In the genomic region with DNA sequence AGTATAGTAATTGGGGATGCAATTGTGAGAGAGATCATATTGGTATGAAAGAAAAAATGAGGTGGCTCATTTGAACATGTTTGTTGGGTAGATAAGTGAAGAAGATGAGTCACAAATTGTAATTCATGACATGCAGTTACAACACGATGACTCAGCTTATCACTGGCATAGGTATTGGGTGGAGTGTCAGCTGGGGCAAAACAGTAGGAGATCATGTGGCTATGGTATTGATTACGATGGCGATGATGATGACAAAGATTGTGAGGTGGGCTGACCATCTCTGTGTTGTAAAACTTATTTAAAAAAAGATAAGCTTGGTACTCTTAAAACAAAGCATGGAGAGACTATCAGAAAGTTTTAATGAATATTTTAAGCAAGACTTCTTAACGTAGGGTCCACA, we compare ENCODE assay signal across 13 cellular contexts. TPM values are rescaled to one million over a fixed set of nuclear protein-coding genes. Genes with fewer than 3 reads are reported as not detected.
DNase-seq lines count a peak whose midpoint lies in the region; ATAC-seq, FAIRE-seq and TF ChIP-seq lines count a peak whose summit lies in the region.
"Had no signal": no experiment of that assay in that cellular context is flagged by ENCODE, and none has a peak within 500 bp of the region (broad histone marks: within the 10 kb centered on the region; RNA-seq: fewer than 3 reads in every experiment).

No MANE protein-coding gene starts in this region.

- TF ChIP-seq CTCF in NB4 (IDR thresholded peaks at IDR 0.05; ENCODE audit: low read depth, low read length) (no peak), bronchial epithelial cell (IDR thresholded peaks at IDR 0.05; ENCODE audit: insufficient read depth, low read length, severe bottlenecking) (no peak), uterus (IDR thresholded peaks at IDR 0.05) (no peak)

- H3K27me3 ChIP-seq in bronchial epithelial cell (ENCODE audit: control insufficient read depth, insufficient read depth, low read length) (no peaks in the 10 kb centered on the region), uterus (no peaks in the 10 kb centered on the region)

- H3K4me1 ChIP-seq in uterus, result no peaks in the 10 kb centered on the region

- H3K4me3 ChIP-seq in NB4 (ENCODE audit: low read depth, low read length) (no peak overlapping the region), bronchial epithelial cell (ENCODE audit: low read depth, low read length) (no peak overlapping the region), uterus (no peak overlapping the region)
- H3K4me3 ChIP-seq: lung, SK-N-MC had no signal

- peak; percentile 60 for DNase-seq in GM03348 (ENCODE audit: low spot score)
- peak; percentile 58 for DNase-seq in NB4 (ENCODE audit: low read depth)
- peak; percentile 95 for DNase-seq in bronchial epithelial cell (ENCODE audit: low read depth)
- DNase-seq in non-pigmented ciliary epithelial cell (ENCODE audit: low read depth), result peak; percentile 71
- no peak for DNase-seq in hypothalamus (lab: John Stamatoyannopoulos, UW)
- DNase-seq in uterus, result no peak
- DNase-seq: amygdala, NCI-H2081 treated with DMSO at 0.1 percent for 48 hours had no signal

- TF ChIP-seq POLR2A in NB4 (IDR thresholded peaks at IDR 0.05; ENCODE audit: extremely low read depth, insufficient read length) (no peak), uterus (IDR thresholded peaks at IDR 0.05) (no peak)

- no peaks in the 10 kb centered on the region for H3K36me3 ChIP-seq in bronchial epithelial cell (ENCODE audit: control insufficient read depth, insufficient read depth, low read length)
- no peaks in the 10 kb centered on the region for H3K36me3 ChIP-seq in uterus

- H3K9me3 ChIP-seq in uterus, result no peaks in the 10 kb centered on the region

- no peak overlapping the region for H3K27ac ChIP-seq in uterus
- H3K27ac ChIP-seq: SK-N-MC had no signal

- ATAC-seq in GM21390 (IDR thresholded peaks at IDR 0.05; ENCODE audit: unreplicated experiment), result no peak
- no peak for ATAC-seq in GM18519 (IDR thresholded peaks at IDR 0.05; ENCODE audit: low FRiP score, unreplicated experiment)

- intact Hi-C loops in uterus (cut with DNase I; ENCODE audit: low total_unique reads), result no loop called here

- peak; percentile 73 for FAIRE-seq in bronchial epithelial cell (lab: Jason Lieb, UNC)
- FAIRE-seq: frontal cortex had no signal

RNA-seq across cellular contexts. Expression of gene DPH6, which starts 11.6 kb away (rescaled TPM):
- total RNA-seq in bronchial epithelial cell (18.4 and 18.6 TPM in 2 replicates), uterus (100 to 1,000 TPM in 1 of 4 donors, 10 to 100 TPM in 3; 19.0 to 169 (median 36.2) TPM)

Comparison
In these comparisons a context has a peak if more than half of its experiments do, and no peak if none do; other contexts are left out.
1. DNase-seq: peak in GM03348 (single experiment), NB4 (single experiment), bronchial epithelial cell (single experiment) and non-pigmented ciliary epithelial cell (single experiment); none in hypothalamus (0 of 51) and uterus (0 of 2).